Comparison of ENCODE assay signal across 1 cellular context in the genomic region with DNA sequence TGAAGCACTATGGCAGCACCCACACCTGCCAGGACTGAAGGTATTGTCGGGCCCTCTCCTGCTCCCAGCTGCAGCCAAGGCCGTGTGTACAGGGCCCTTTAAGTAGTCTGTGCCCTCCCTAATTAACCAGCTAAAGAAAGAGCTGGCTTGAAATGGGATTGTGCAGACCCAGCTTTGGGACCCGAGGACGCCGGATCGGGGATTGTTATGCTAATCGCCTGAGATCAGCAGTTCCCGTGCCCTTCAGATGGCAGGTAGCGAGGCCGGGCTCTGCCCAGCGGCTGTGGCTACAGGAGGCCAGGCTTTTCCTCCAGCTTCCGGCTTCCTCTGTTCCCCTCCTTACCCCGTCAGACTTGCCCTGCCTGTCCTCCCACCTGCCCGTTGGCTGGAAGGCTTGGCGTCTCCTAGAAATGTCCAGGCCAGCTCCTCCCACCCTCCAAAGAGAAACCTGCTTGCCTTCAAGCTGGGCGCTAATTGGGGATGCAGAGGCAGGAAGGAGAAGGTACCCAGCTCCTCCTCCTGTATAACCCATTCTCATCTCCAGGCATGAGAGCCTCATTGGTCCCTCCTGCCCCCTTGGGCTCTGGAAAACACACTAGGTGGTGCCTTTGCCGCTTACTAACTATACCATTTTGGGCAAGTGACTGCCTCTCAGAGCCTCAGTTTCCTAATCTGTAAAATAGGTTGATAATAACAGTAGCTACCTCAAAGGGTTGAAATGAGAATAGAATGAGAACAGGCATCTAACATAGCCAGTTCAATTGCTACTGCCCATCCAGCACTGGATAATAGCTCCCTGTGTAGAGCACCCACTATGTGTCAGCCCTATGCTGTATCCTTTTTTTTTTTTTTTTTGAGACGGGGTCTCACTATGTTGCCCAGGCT.
TF ChIP-seq lines count a peak whose summit lies in the region.

No MANE protein-coding gene starts in this region.

TF ChIP-seq in H1, 55 proteins besides CTCF, POLR2A, EP300 and RAD21 (continued from another document):
- no peak for TF ChIP-seq TCF12 (IDR thresholded peaks at IDR 0.05; ENCODE audit: low read depth, low read length)
- TF ChIP-seq, protein P1, sequence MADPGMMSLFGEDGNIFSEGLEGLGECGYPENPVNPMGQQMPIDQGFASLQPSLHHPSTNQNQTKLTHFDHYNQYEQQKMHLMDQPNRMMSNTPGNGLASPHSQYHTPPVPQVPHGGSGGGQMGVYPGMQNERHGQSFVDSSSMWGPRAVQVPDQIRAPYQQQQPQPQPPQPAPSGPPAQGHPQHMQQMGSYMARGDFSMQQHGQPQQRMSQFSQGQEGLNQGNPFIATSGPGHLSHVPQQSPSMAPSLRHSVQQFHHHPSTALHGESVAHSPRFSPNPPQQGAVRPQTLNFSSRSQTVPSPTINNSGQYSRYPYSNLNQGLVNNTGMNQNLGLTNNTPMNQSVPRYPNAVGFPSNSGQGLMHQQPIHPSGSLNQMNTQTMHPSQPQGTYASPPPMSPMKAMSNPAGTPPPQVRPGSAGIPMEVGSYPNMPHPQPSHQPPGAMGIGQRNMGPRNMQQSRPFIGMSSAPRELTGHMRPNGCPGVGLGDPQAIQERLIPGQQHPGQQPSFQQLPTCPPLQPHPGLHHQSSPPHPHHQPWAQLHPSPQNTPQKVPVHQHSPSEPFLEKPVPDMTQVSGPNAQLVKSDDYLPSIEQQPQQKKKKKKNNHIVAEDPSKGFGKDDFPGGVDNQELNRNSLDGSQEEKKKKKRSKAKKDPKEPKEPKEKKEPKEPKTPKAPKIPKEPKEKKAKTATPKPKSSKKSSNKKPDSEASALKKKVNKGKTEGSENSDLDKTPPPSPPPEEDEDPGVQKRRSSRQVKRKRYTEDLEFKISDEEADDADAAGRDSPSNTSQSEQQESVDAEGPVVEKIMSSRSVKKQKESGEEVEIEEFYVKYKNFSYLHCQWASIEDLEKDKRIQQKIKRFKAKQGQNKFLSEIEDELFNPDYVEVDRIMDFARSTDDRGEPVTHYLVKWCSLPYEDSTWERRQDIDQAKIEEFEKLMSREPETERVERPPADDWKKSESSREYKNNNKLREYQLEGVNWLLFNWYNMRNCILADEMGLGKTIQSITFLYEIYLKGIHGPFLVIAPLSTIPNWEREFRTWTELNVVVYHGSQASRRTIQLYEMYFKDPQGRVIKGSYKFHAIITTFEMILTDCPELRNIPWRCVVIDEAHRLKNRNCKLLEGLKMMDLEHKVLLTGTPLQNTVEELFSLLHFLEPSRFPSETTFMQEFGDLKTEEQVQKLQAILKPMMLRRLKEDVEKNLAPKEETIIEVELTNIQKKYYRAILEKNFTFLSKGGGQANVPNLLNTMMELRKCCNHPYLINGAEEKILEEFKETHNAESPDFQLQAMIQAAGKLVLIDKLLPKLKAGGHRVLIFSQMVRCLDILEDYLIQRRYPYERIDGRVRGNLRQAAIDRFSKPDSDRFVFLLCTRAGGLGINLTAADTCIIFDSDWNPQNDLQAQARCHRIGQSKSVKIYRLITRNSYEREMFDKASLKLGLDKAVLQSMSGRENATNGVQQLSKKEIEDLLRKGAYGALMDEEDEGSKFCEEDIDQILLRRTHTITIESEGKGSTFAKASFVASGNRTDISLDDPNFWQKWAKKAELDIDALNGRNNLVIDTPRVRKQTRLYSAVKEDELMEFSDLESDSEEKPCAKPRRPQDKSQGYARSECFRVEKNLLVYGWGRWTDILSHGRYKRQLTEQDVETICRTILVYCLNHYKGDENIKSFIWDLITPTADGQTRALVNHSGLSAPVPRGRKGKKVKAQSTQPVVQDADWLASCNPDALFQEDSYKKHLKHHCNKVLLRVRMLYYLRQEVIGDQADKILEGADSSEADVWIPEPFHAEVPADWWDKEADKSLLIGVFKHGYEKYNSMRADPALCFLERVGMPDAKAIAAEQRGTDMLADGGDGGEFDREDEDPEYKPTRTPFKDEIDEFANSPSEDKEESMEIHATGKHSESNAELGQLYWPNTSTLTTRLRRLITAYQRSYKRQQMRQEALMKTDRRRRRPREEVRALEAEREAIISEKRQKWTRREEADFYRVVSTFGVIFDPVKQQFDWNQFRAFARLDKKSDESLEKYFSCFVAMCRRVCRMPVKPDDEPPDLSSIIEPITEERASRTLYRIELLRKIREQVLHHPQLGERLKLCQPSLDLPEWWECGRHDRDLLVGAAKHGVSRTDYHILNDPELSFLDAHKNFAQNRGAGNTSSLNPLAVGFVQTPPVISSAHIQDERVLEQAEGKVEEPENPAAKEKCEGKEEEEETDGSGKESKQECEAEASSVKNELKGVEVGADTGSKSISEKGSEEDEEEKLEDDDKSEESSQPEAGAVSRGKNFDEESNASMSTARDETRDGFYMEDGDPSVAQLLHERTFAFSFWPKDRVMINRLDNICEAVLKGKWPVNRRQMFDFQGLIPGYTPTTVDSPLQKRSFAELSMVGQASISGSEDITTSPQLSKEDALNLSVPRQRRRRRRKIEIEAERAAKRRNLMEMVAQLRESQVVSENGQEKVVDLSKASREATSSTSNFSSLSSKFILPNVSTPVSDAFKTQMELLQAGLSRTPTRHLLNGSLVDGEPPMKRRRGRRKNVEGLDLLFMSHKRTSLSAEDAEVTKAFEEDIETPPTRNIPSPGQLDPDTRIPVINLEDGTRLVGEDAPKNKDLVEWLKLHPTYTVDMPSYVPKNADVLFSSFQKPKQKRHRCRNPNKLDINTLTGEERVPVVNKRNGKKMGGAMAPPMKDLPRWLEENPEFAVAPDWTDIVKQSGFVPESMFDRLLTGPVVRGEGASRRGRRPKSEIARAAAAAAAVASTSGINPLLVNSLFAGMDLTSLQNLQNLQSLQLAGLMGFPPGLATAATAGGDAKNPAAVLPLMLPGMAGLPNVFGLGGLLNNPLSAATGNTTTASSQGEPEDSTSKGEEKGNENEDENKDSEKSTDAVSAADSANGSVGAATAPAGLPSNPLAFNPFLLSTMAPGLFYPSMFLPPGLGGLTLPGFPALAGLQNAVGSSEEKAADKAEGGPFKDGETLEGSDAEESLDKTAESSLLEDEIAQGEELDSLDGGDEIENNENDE (IDR thresholded peaks at IDR 0.05; ENCODE audit: insufficient replicate concordance, low read length): no peak
- no peak for TF ChIP-seq CBX8 (IDR thresholded peaks at IDR 0.05; ENCODE audit: borderline replicate concordance, low read depth, low read length)
- peak; percentile 69 for TF ChIP-seq TBP (IDR thresholded peaks at IDR 0.05; ENCODE audit: low read depth, low read length)
- no peak for TF ChIP-seq SP2 (IDR thresholded peaks at IDR 0.05; ENCODE audit: low read length)
- no peak for TF ChIP-seq POLR2AphosphoS5 (IDR thresholded peaks at IDR 0.05; ENCODE audit: low read depth, low read length)
- TF ChIP-seq E2F6 (IDR thresholded peaks at IDR 0.05): no peak
- TF ChIP-seq TEAD4 (IDR thresholded peaks at IDR 0.05; ENCODE audit: low read depth, low read length): no peak
- no peak for TF ChIP-seq HDAC6 (IDR thresholded peaks at IDR 0.05; ENCODE audit: low read depth, low read length)
- peak; percentile 54; the same call in 1 of the 2 replicates for TF ChIP-seq YY1 (IDR thresholded peaks at IDR 0.05; ENCODE audit: low read depth, low read length)
- no peak for TF ChIP-seq CHD1 (IDR thresholded peaks at IDR 0.05; ENCODE audit: low read depth, low read length)
- TF ChIP-seq SIRT6 (IDR thresholded peaks at IDR 0.05; ENCODE audit: low read length): no peak
- TF ChIP-seq FOSL1 (IDR thresholded peaks at IDR 0.05; ENCODE audit: insufficient read depth, low read depth, low read length): no peak
- TF ChIP-seq CHD2 (IDR thresholded peaks at IDR 0.05; ENCODE audit: low read length): no peak
- no peak for TF ChIP-seq BRCA1 (IDR thresholded peaks at IDR 0.05; ENCODE audit: low read depth, low read length)
- peak; percentile 89 for TF ChIP-seq KDM1A (IDR thresholded peaks at IDR 0.05; ENCODE audit: borderline replicate concordance, low read length)
